Comparison of ENCODE assay signal across 23 cellular contexts in genomic region chr2:159573294-159573693, GRCh38.
"Had no signal": no experiment of that assay in that cellular context is flagged by ENCODE, and none has a peak within 500 bp of the region (broad histone marks: within the 10 kb centered on the region; RNA-seq: fewer than 3 reads in every experiment).

No MANE protein-coding gene starts in this region.

- DNase-seq: effector memory CD4-positive, alpha-beta T cell; esophagus squamous epithelium; foreskin fibroblast; glutamatergic neuron; islet precursor cell; left ventricle myocardium inferior; mesenchymal stem cell; midbrain; occipital lobe; pancreas; right cardiac atrium; stimulated activated CD4-positive, alpha-beta T cell treated with anti-CD3 and anti-CD28 coated beads, Interleukin-15, amount 100 ng/mL, for 24 hours; stimulated activated CD4-positive, alpha-beta T cell treated with anti-CD3 and anti-CD28 coated beads, Interleukin-1b, Interleukin-23, amount 100 ng/mL, for 48 hours; stimulated activated CD4-positive, alpha-beta T cell treated with anti-CD3 and anti-CD28 coated beads, Interleukin-4, amount 100 ng/mL, for 24 hours; testis; upper lobe of right lung had no signal

- H3K4me1 ChIP-seq: left ventricle myocardium inferior, pancreas, testis, upper lobe of right lung had no signal

- H3K4me3 ChIP-seq: esophagus squamous epithelium, gastroesophageal sphincter, left ventricle myocardium inferior, lung, neural progenitor cell, pancreas, testis, tibial nerve, upper lobe of right lung, vagina had no signal

- FAIRE-seq: pancreas had no signal

- H3K9me3 ChIP-seq: esophagus squamous epithelium, gastroesophageal sphincter, pancreas, testis, tibial nerve, upper lobe of right lung, vagina had no signal

- ATAC-seq: gastroesophageal sphincter; natural killer cell treated with Interleukin-12 subunit alpha and Interleukin-12 subunit beta and Interleukin-15 and Interleukin-18, amount 100 ng/mL, for 72 hours; pancreas; stimulated activated memory B cell treated with anti-CD40 and anti-IgM and Interleukin-4, amounts not matched to agents 10 μg/mL and 1 μg/mL and 100 μg/mL, for 72 hours had no signal

- H3K27me3 ChIP-seq: esophagus squamous epithelium, gastroesophageal sphincter, neural progenitor cell, pancreas, testis, tibial nerve, upper lobe of right lung, vagina had no signal

- H3K27ac ChIP-seq: esophagus squamous epithelium, gastroesophageal sphincter, left ventricle myocardium inferior, neural progenitor cell, pancreas, testis, tibial nerve, upper lobe of right lung, vagina had no signal

- H2AFZ ChIP-seq: neural progenitor cell had no signal

- H3K36me3 ChIP-seq: esophagus squamous epithelium, gastroesophageal sphincter, pancreas, upper lobe of right lung, vagina had no signal

- H3K9ac ChIP-seq: neural progenitor cell had no signal

- H3K4me2 ChIP-seq: neural progenitor cell had no signal
